2 cellular contexts compared by ENCODE assay signal in the genomic region with DNA sequence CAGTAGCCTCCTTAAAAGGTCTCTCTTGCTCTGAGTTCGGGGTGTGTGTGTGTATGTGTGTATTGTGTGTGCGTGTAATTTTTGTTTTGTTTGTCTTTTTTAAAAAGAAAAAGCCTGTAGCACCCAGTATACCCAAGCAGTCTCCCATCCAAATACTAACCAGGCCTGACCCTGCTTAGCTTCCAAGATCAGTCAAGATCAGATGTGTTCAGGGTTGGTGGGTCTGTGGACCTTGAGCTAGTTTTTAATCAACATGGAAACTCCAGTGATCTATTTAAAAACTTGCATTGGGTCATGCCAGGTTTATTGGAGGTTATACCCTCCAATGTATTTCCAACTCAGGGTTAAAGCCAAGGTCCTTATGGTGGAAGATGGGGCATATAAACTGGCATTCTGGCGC.
TF ChIP-seq lines count a peak whose summit lies in the region.

No MANE protein-coding gene starts in this region.

TF ChIP-seq in HEK293, 187 proteins besides CTCF, POLR2A, EP300 and RAD21:
- TF ChIP-seq ZBTB17 (tag by site-specific recombination; IDR thresholded peaks at IDR 0.05) (peak; percentile 42; the same call in 1 of the 2 replicates), SALL2 (tag by site-specific recombination; IDR thresholded peaks at IDR 0.05; ENCODE audit: borderline replicate concordance) (no peak)
- TF ChIP-seq, protein P1, sequence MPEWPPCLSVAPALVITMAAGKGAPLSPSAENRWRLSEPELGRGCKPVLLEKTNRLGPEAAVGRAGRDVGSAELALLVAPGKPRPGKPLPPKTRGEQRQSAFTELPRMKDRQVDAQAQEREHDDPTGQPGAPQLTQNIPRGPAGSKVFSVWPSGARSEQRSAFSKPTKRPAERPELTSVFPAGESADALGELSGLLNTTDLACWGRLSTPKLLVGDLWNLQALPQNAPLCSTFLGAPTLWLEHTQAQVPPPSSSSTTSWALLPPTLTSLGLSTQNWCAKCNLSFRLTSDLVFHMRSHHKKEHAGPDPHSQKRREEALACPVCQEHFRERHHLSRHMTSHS (tag by site-specific recombination; IDR thresholded peaks at IDR 0.05) = no peak

TF ChIP-seq in H1, 55 proteins besides CTCF, POLR2A, EP300 and RAD21:
- 0 out of 2 replicates have a peak, but pooled peaks have one; percentile 26 for TF ChIP-seq TBP (IDR thresholded peaks at IDR 0.05; ENCODE audit: low read depth, low read length)
- no peak for TF ChIP-seq EZH2 (IDR thresholded peaks at IDR 0.05; ENCODE audit: low read depth, low read length, severe bottlenecking)
